ENCODE assay signal across 1 cellular context in genomic region chr19:48169974-48170803, GRCh38.
TF ChIP-seq lines count a peak whose summit lies in the region.

Gene LIG1, minus strand, starts transcription at chr19:48170344. Its CDS starts 4,778 bp downstream, at chr19:48165566.
Gene ZSWIM9, plus strand, starts transcription at chr19:48170680. Its CDS starts 1,123 bp downstream, at chr19:48171803.

TF ChIP-seq in HCT116, 20 proteins besides CTCF, POLR2A, EP300 and RAD21 (continued from another document):
- TF ChIP-seq REST (IDR thresholded peaks at IDR 0.05; ENCODE audit: low read depth) (no peak), SIN3A (IDR thresholded peaks at IDR 0.05; ENCODE audit: low read depth) (peak; percentile 51; the same call in 1 of the 2 replicates), ATF3 (IDR thresholded peaks at IDR 0.05) (no peak), YY1 (IDR thresholded peaks at IDR 0.05; ENCODE audit: extremely low read depth, insufficient replicate concordance, low read depth, low read length) (peak; percentile 72), POLR2AphosphoS5 (IDR thresholded peaks at IDR 0.05; ENCODE audit: low read depth, low read length) (peak; percentile 52; the same call in 1 of the 2 replicates), ZBTB33 (IDR thresholded peaks at IDR 0.05; ENCODE audit: extremely low read depth, insufficient replicate concordance, low read length) (no peak), SRF (IDR thresholded peaks at IDR 0.05; ENCODE audit: low read depth) (no peak; the same call in 1 of the 2 replicates), ZNF274 (IDR thresholded peaks at IDR 0.05; ENCODE audit: low read depth, low read length) (no peak), ZFX (IDR thresholded peaks at IDR 0.05) (peak; percentile 20; the same call in 1 of the 2 replicates), EZH2phosphoT487 (IDR thresholded peaks at IDR 0.05; ENCODE audit: borderline replicate concordance) (no peak), EZH2 (IDR thresholded peaks at IDR 0.05) (no peak), CEBPB (IDR thresholded peaks at IDR 0.05; ENCODE audit: low read depth) (no peak), MAX (IDR thresholded peaks at IDR 0.05) (peak; percentile 78), SP1 (IDR thresholded peaks at IDR 0.05; ENCODE audit: low read depth) (peak; percentile 85), TCF7L2 (IDR thresholded peaks at IDR 0.05; ENCODE audit: borderline replicate concordance, extremely low read depth, insufficient read depth, insufficient read length) (no peak)
